ENCODE assay signal across 2 cellular contexts in the genomic region with DNA sequence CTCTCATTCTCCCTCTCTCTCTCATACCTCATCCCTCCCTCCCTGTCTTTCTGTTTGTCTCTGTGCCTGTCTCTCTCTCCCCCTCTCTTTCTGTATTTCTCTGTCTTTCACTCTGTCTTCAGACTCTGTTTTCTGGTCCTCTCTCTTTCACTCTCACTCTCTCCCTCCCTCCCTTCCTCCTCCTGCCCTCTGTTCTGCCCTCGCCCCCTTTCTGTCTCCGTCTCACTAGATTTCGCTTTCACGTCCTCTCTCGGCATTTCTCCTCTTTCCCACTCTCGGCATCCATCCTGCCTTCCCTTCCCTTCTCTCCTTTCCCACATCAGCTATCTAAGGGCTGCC.
TF ChIP-seq lines count a peak whose summit lies in the region.

No MANE protein-coding gene starts in this region.

TF ChIP-seq in IMR-90, 13 proteins besides CTCF, POLR2A, EP300 and RAD21:
- TF ChIP-seq CEBPB (IDR thresholded peaks at IDR 0.05; ENCODE audit: low read depth, low read length) (no peak), RFX5 (IDR thresholded peaks at IDR 0.05; ENCODE audit: low read depth, low read length) (no peak), RCOR1 (IDR thresholded peaks at IDR 0.05; ENCODE audit: insufficient replicate concordance, low read length) (no peak), NFE2L2 (IDR thresholded peaks at IDR 0.05; ENCODE audit: low read depth, low read length) (no peak), CHD1 (IDR thresholded peaks at IDR 0.05; ENCODE audit: low read depth, low read length) (no peak), MXI1 (IDR thresholded peaks at IDR 0.05; ENCODE audit: borderline replicate concordance, low read depth, low read length) (no peak), SMC3 (IDR thresholded peaks at IDR 0.05; ENCODE audit: low read depth, low read length) (no peak), MAFK (IDR thresholded peaks at IDR 0.05; ENCODE audit: low read depth, low read length) (no peak)
- TF ChIP-seq, protein P1, sequence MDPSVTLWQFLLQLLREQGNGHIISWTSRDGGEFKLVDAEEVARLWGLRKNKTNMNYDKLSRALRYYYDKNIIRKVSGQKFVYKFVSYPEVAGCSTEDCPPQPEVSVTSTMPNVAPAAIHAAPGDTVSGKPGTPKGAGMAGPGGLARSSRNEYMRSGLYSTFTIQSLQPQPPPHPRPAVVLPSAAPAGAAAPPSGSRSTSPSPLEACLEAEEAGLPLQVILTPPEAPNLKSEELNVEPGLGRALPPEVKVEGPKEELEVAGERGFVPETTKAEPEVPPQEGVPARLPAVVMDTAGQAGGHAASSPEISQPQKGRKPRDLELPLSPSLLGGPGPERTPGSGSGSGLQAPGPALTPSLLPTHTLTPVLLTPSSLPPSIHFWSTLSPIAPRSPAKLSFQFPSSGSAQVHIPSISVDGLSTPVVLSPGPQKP (IDR thresholded peaks at IDR 0.05; ENCODE audit: borderline replicate concordance, low read depth, low read length): no peak
- TF ChIP-seq, protein P2, sequence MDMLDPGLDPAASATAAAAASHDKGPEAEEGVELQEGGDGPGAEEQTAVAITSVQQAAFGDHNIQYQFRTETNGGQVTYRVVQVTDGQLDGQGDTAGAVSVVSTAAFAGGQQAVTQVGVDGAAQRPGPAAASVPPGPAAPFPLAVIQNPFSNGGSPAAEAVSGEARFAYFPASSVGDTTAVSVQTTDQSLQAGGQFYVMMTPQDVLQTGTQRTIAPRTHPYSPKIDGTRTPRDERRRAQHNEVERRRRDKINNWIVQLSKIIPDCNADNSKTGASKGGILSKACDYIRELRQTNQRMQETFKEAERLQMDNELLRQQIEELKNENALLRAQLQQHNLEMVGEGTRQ (IDR thresholded peaks at IDR 0.05; ENCODE audit: low read depth, low read length): no peak

TF ChIP-seq in K562, 482 proteins besides CTCF, POLR2A, EP300 and RAD21:
- TF ChIP-seq MLLT1 (IDR thresholded peaks at IDR 0.05) (peak in 1 of 2 experiments; percentile 24; a peak in 1 of 4 replicates), THRB (CRISPR knock-in tag; conservative IDR thresholded peaks at IDR 0.05) (0 out of 2 replicates have a peak, but pooled peaks have one; percentile 69), HDGF (IDR thresholded peaks at IDR 0.05) (no peak), SP2 (IDR thresholded peaks at IDR 0.05; ENCODE audit: extremely low read depth, low read depth, low read length, poor library complexity, severe bottlenecking) (no peak), ZNF316 (IDR thresholded peaks at IDR 0.05) (no peak), THRA (IDR thresholded peaks at IDR 0.05) (no peak), GATA2 (CRISPR knock-in tag; IDR thresholded peaks at IDR 0.05) (no peak), CHD4 (IDR thresholded peaks at IDR 0.05; ENCODE audit: insufficient read depth, insufficient replicate concordance, low read depth, low read length, poor library complexity, severe bottlenecking) (no peak), RBM17 (IDR thresholded peaks at IDR 0.05; ENCODE audit: borderline replicate concordance, low read depth, low read length) (no peak), CCAR2 (IDR thresholded peaks at IDR 0.05; ENCODE audit: low read depth, low read length) (no peak), C11orf30 (IDR thresholded peaks at IDR 0.05; ENCODE audit: low read depth) (no peak), ARID2 (IDR thresholded peaks at IDR 0.05) (no peak)
